In the genomic region with DNA sequence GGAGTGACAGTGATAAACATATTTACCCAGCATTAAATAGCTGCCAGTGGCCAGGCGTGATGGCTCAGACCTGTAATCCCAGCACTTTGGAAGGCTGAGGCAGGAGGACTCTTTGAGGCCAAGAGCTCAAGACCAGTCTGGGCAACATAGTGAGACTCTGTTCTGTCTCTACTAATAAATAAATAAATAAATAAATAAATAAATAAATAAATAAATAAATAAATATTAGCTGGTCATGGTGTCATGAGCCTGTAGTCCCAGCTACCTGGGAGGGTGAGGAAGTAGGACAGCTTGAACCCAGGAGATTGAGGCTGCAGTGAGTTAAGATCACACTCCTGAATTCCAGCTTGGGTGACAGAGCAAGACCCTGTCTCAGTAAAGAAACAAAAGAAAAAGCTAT, we compare ENCODE assay signal across 20 cellular contexts.
DNase-seq lines count a peak whose midpoint lies in the region; ATAC-seq, FAIRE-seq and TF ChIP-seq lines count a peak whose summit lies in the region.
"Had no signal": no experiment of that assay in that cellular context is flagged by ENCODE, and none has a peak within 500 bp of the region (broad histone marks: within the 10 kb centered on the region; RNA-seq: fewer than 3 reads in every experiment).

No MANE protein-coding gene starts in this region.

- CTCF ChIA-PET in A549 (lab: Yijun Ruan, JAX): interaction anchor here (1.5 kb wide), 1 partner anchor 17 kb away, joined by 3 read pairs; no protein-coding TSS in a partner anchor

- H3K27ac ChIP-seq in A549 (no peak overlapping the region), RWPE2 (ENCODE audit: poor library complexity, severe bottlenecking) (peak overlapping the region; percentile 92), foreskin keratinocyte (peak overlapping the region; percentile 62)
- H3K27ac ChIP-seq: GM23248 had no signal

- DNase-seq in A549 (ENCODE audit: low read depth in 1 of 2, low spot score in 1 of 2) (no peak), RWPE2 (ENCODE audit: low spot score) (no peak), foreskin keratinocyte (no peak), type B pancreatic cell (ENCODE audit: extremely low spot score, unreplicated experiment) (no peak), NCI-H2196 (lab: John Stamatoyannopoulos, UW; ENCODE audit: unreplicated experiment) (no peak)
- DNase-seq: 8988T; Calu3; CD4-positive, alpha-beta memory T cell; COR-L47; DMS53; DMS79 treated with DMSO at 0.1 percent for 48 hours; GF-D8; GM23248; H7; HCEC 1CT had no signal

- H3K4me3 ChIP-seq in A549: no peak overlapping the region
- no peak overlapping the region for H3K4me3 ChIP-seq in RWPE2 (ENCODE audit: severe bottlenecking)
- H3K4me3 ChIP-seq: GM23248 had no signal

- H3K27me3 Mint-ChIP-seq in type B pancreatic cell: peaks cover 43% of the 10 kb centered on the region

- H3K4me3 Mint-ChIP-seq in type B pancreatic cell: peak overlapping the region; percentile 42
- H3K4me3 Mint-ChIP-seq: CD4-positive, alpha-beta memory T cell had no signal

- ATAC-seq in A549 (no peak), RWPE2 (ENCODE audit: low read depth) (no peak), foreskin keratinocyte (no peak), GM19452 (IDR thresholded peaks at IDR 0.05; ENCODE audit: unreplicated experiment) (no peak), HG03108 (IDR thresholded peaks at IDR 0.05; ENCODE audit: unreplicated experiment) (no peak)

- H3K4me1 Mint-ChIP-seq in type B pancreatic cell (ENCODE audit: unreplicated experiment): peaks cover 13% of the 10 kb centered on the region
- H3K4me1 Mint-ChIP-seq: CD4-positive, alpha-beta memory T cell had no signal

- no peaks in the 10 kb centered on the region for H3K27me3 ChIP-seq in RWPE2 (ENCODE audit: insufficient read depth, poor library complexity, severe bottlenecking)
- H3K27me3 ChIP-seq in foreskin keratinocyte: no peaks in the 10 kb centered on the region

- TF ChIP-seq RAD21 in A549 (conservative IDR thresholded peaks at IDR 0.05 in 1 of 2, IDR thresholded peaks at IDR 0.05 in 1 of 2): no peak

- no peaks in the 10 kb centered on the region for H3K9me3 ChIP-seq in A549
- no peaks in the 10 kb centered on the region for H3K9me3 ChIP-seq in RWPE2 (ENCODE audit: severe bottlenecking)

- H3K4me2 ChIP-seq in A549: no peak overlapping the region

- no peak for FAIRE-seq in A549 (lab: Jason Lieb, UNC)
- FAIRE-seq: GM12891, GM18507, H1 had no signal

- peaks cover 10% of the 10 kb centered on the region for H3K9me3 Mint-ChIP-seq in type B pancreatic cell
- H3K9me3 Mint-ChIP-seq: CD4-positive, alpha-beta memory T cell had no signal

- no peak for TF ChIP-seq CTCF in A549 (IDR thresholded peaks at IDR 0.05)
- no peak for TF ChIP-seq CTCF in RWPE2 (IDR thresholded peaks at IDR 0.05; ENCODE audit: poor library complexity, severe bottlenecking)
- no peak for TF ChIP-seq CTCF in foreskin keratinocyte (conservative IDR thresholded peaks at IDR 0.05)
- no peak for TF ChIP-seq CTCF in type B pancreatic cell (conservative IDR thresholded peaks at IDR 0.05)

- no peak for TF ChIP-seq POLR2A in A549 (IDR thresholded peaks at IDR 0.05; ENCODE audit: low read length)

- POLR2A ChIA-PET in A549 (lab: Yijun Ruan, JAX): no interaction called here

- no peak for TF ChIP-seq EP300 in A549 (IDR thresholded peaks at IDR 0.05)

- peaks cover 4% of the 10 kb centered on the region for H3K36me3 Mint-ChIP-seq in type B pancreatic cell
- H3K36me3 Mint-ChIP-seq: CD4-positive, alpha-beta memory T cell had no signal

- H3K27ac Mint-ChIP-seq in type B pancreatic cell: no peak overlapping the region
- H3K27ac Mint-ChIP-seq: CD4-positive, alpha-beta memory T cell had no signal

- H3K36me3 ChIP-seq in RWPE2 (ENCODE audit: low read depth): no peaks in the 10 kb centered on the region

- WGBS in A549 (ENCODE audit: missing lambda C conversion rate): 0% methylated on average over 1 of the region's 1 CpG

- no peaks in the 10 kb centered on the region for H3K4me1 ChIP-seq in A549
- H3K4me1 ChIP-seq in RWPE2 (ENCODE audit: insufficient read depth, poor library complexity, severe bottlenecking): peaks cover 45% of the 10 kb centered on the region
- H3K4me1 ChIP-seq in foreskin keratinocyte: peaks cover 26% of the 10 kb centered on the region

TF ChIP-seq in A549, 52 proteins besides CTCF, POLR2A, EP300 and RAD21:
- TF ChIP-seq ESRRA (IDR thresholded peaks at IDR 0.05; ENCODE audit: borderline replicate concordance, low read length) (no peak), ZC3H11A (IDR thresholded peaks at IDR 0.05) (peak; percentile 65), EHF (CRISPR knock-in tag; IDR thresholded peaks at IDR 0.05) (no peak)
TF ChIP-seq in A549: peak in this region for 1.

Comparison
In these comparisons a context has a peak if more than half of its experiments do, and no peak if none do; other contexts are left out.
1. H3K27ac ChIP-seq: peak in RWPE2 (single experiment) and foreskin keratinocyte (single experiment); none in A549 (0 of 2).